In the genomic region with DNA sequence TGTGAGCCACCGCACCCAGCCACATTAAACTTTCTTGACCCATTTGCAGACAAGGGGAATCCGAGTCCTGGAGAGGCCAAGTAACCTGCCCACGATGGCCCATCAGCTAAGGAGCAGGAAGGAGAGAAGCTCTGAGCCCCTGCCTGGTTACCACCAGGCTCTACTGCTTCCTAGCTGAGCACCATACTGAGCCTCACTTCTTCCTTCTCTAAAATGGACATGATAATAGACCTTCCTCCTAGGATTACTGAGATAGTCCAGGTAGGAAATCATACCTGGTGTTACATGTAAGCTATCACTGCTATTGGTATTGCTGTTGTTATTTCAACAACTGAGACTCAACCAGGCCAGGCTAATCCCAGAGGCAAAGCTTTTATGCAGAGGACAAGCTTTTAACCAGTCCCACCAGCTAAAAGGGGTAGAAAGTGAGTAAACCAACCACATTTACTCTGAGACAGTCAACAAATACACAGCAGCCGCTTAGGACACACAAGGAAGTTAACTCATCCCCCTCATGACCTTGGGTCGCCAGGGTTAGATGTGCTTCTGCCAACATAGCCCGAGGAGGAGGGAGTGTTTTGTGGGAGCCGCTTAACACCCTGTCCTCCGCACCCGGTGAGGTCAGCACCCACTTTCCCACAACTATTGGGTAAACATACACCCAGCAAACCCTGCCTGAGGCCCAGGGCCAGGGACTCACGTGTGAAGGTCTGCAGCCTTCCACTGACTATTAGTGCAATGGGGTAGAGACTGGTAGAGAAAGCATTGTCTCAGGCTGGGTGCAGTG, we compare ENCODE assay signal across 1 cellular context.
A peak's percentile ranks its signal among the peaks of the same experiment; 100 is the strongest.
TF ChIP-seq lines count a peak whose summit lies in the region.

No MANE protein-coding gene starts in this region.

TF ChIP-seq in HepG2, 621 proteins besides CTCF, POLR2A, EP300 and RAD21 (continues in another document):
- peak in 1 of 2 experiments; percentile 46; a peak in 1 of 4 replicates for TF ChIP-seq NR2F1 (CRISPR knock-in tag; IDR thresholded peaks at IDR 0.05)
- no peak for TF ChIP-seq ZNF792 (CRISPR knock-in tag; IDR thresholded peaks at IDR 0.05)
- TF ChIP-seq ZNF382 (CRISPR knock-in tag; IDR thresholded peaks at IDR 0.05; ENCODE audit: borderline replicate concordance) = no peak
- TF ChIP-seq, protein P1, sequence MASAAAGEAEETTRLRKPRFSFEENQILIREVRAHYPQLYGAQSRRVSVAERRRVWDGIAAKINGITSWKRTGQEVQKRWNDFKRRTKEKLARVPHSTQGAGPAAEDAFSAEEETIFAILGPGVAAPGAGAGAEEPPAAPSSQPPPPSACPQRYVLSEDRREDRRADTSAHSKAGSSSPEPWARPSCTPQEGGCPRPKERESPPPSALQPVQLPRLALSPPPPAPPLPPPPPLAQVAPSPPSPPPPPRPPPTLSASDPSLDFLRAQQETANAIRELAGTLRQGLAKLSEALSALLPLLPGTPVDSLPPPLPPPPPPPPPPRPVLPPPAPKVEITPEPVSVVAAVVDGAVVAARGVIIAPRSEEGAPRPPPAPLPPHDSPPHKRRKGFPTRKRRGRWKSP (CRISPR knock-in tag; IDR thresholded peaks at IDR 0.05) = 0 out of 2 replicates have a peak, but pooled peaks have one; percentile 26
- TF ChIP-seq, protein P2, sequence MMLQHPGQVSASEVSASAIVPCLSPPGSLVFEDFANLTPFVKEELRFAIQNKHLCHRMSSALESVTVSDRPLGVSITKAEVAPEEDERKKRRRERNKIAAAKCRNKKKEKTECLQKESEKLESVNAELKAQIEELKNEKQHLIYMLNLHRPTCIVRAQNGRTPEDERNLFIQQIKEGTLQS (CRISPR knock-in tag; IDR thresholded peaks at IDR 0.05) = peak; percentile 32; the same call in 1 of the 2 replicates
- TF ChIP-seq RFX5 (IDR thresholded peaks at IDR 0.05; ENCODE audit: low read depth, low read length) = no peak
- 0 out of 2 replicates have a peak, but pooled peaks have one; percentile 20 for TF ChIP-seq RXRB (CRISPR knock-in tag; IDR thresholded peaks at IDR 0.05; ENCODE audit: borderline replicate concordance)
- TF ChIP-seq, protein P3, sequence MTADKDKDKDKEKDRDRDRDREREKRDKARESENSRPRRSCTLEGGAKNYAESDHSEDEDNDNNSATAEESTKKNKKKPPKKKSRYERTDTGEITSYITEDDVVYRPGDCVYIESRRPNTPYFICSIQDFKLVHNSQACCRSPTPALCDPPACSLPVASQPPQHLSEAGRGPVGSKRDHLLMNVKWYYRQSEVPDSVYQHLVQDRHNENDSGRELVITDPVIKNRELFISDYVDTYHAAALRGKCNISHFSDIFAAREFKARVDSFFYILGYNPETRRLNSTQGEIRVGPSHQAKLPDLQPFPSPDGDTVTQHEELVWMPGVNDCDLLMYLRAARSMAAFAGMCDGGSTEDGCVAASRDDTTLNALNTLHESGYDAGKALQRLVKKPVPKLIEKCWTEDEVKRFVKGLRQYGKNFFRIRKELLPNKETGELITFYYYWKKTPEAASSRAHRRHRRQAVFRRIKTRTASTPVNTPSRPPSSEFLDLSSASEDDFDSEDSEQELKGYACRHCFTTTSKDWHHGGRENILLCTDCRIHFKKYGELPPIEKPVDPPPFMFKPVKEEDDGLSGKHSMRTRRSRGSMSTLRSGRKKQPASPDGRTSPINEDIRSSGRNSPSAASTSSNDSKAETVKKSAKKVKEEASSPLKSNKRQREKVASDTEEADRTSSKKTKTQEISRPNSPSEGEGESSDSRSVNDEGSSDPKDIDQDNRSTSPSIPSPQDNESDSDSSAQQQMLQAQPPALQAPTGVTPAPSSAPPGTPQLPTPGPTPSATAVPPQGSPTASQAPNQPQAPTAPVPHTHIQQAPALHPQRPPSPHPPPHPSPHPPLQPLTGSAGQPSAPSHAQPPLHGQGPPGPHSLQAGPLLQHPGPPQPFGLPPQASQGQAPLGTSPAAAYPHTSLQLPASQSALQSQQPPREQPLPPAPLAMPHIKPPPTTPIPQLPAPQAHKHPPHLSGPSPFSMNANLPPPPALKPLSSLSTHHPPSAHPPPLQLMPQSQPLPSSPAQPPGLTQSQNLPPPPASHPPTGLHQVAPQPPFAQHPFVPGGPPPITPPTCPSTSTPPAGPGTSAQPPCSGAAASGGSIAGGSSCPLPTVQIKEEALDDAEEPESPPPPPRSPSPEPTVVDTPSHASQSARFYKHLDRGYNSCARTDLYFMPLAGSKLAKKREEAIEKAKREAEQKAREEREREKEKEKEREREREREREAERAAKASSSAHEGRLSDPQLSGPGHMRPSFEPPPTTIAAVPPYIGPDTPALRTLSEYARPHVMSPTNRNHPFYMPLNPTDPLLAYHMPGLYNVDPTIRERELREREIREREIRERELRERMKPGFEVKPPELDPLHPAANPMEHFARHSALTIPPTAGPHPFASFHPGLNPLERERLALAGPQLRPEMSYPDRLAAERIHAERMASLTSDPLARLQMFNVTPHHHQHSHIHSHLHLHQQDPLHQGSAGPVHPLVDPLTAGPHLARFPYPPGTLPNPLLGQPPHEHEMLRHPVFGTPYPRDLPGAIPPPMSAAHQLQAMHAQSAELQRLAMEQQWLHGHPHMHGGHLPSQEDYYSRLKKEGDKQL (CRISPR knock-in tag; IDR thresholded peaks at IDR 0.05; ENCODE audit: low read depth) = no peak
- peak; percentile 25; the same call in 1 of the 2 replicates for TF ChIP-seq HMG20A (CRISPR knock-in tag; IDR thresholded peaks at IDR 0.05; ENCODE audit: borderline replicate concordance)
- TF ChIP-seq, protein P4, sequence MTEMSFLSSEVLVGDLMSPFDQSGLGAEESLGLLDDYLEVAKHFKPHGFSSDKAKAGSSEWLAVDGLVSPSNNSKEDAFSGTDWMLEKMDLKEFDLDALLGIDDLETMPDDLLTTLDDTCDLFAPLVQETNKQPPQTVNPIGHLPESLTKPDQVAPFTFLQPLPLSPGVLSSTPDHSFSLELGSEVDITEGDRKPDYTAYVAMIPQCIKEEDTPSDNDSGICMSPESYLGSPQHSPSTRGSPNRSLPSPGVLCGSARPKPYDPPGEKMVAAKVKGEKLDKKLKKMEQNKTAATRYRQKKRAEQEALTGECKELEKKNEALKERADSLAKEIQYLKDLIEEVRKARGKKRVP (CRISPR knock-in tag; IDR thresholded peaks at IDR 0.05) = 0 out of 4 replicates have a peak, but pooled peaks of 1 of the 2 experiments have one; percentile 32
- TF ChIP-seq RXRA (CRISPR knock-in tag; IDR thresholded peaks at IDR 0.05) = peak; percentile 21; the same call in 1 of the 2 replicates
- TF ChIP-seq SKI (IDR thresholded peaks at IDR 0.05; ENCODE audit: partially characterized antibody) = peak; percentile 31
- TF ChIP-seq NFIC (IDR thresholded peaks at IDR 0.05; ENCODE audit: low read length) = no peak
- TF ChIP-seq SOX5 (CRISPR knock-in tag; IDR thresholded peaks at IDR 0.05; ENCODE audit: borderline replicate concordance) = peak; percentile 24; the same call in 1 of the 2 replicates
- TF ChIP-seq FOSL2 (CRISPR knock-in tag; IDR thresholded peaks at IDR 0.05) = peak; percentile 47
- 0 out of 2 replicates have a peak, but pooled peaks have one; percentile 3 for TF ChIP-seq NR2C2 (CRISPR knock-in tag; IDR thresholded peaks at IDR 0.05; ENCODE audit: borderline replicate concordance)
- TF ChIP-seq, protein P5, sequence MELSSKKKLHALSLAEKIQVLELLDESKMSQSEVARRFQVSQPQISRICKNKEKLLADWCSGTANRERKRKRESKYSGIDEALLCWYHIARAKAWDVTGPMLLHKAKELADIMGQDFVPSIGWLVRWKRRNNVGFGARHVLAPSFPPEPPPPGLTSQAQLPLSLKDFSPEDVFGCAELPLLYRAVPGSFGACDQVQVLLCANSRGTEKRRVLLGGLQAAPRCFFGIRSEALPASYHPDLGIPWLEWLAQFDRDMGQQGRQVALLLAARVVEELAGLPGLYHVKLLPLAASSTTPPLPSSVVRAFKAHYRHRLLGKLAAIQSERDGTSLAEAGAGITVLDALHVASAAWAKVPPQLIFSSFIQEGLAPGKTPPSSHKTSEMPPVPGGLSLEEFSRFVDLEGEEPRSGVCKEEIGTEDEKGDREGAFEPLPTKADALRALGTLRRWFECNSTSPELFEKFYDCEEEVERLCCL (CRISPR knock-in tag; IDR thresholded peaks at IDR 0.05; ENCODE audit: borderline replicate concordance) = no peak
- no peak for TF ChIP-seq TEAD3 (CRISPR knock-in tag; optimal IDR thresholded peaks at IDR 0.05; ENCODE audit: borderline replicate concordance)
- TF ChIP-seq ELF3 (CRISPR knock-in tag; IDR thresholded peaks at IDR 0.05) = peak; percentile 85
- no peak for TF ChIP-seq FOXA1 (IDR thresholded peaks at IDR 0.05)
- TF ChIP-seq FOXA1 (CRISPR knock-in tag; IDR thresholded peaks at IDR 0.05) = peak; percentile 26; the same call in 1 of the 2 replicates
- peak; percentile 84 for TF ChIP-seq BHLHE40 (IDR thresholded peaks at IDR 0.05; ENCODE audit: low read length)
- 0 out of 4 replicates have a peak, but pooled peaks of 1 of the 2 experiments have one; percentile 26 for TF ChIP-seq KLF16 (CRISPR knock-in tag; IDR thresholded peaks at IDR 0.05)
- TF ChIP-seq ZBTB3 (CRISPR knock-in tag; IDR thresholded peaks at IDR 0.05; ENCODE audit: borderline replicate concordance, low read depth) = no peak
- TF ChIP-seq MED1 (CRISPR knock-in tag; IDR thresholded peaks at IDR 0.05) = peak; percentile 16; the same call in 1 of the 2 replicates
- no peak for TF ChIP-seq SOX13 (IDR thresholded peaks at IDR 0.05)
- TF ChIP-seq SOX13 (CRISPR knock-in tag; conservative IDR thresholded peaks at IDR 0.05 in 1 of 2, IDR thresholded peaks at IDR 0.05 in 1 of 2) = peak in 1 of 2 experiments; percentile 54; a peak in 1 of 4 replicates
- TF ChIP-seq, protein P6, sequence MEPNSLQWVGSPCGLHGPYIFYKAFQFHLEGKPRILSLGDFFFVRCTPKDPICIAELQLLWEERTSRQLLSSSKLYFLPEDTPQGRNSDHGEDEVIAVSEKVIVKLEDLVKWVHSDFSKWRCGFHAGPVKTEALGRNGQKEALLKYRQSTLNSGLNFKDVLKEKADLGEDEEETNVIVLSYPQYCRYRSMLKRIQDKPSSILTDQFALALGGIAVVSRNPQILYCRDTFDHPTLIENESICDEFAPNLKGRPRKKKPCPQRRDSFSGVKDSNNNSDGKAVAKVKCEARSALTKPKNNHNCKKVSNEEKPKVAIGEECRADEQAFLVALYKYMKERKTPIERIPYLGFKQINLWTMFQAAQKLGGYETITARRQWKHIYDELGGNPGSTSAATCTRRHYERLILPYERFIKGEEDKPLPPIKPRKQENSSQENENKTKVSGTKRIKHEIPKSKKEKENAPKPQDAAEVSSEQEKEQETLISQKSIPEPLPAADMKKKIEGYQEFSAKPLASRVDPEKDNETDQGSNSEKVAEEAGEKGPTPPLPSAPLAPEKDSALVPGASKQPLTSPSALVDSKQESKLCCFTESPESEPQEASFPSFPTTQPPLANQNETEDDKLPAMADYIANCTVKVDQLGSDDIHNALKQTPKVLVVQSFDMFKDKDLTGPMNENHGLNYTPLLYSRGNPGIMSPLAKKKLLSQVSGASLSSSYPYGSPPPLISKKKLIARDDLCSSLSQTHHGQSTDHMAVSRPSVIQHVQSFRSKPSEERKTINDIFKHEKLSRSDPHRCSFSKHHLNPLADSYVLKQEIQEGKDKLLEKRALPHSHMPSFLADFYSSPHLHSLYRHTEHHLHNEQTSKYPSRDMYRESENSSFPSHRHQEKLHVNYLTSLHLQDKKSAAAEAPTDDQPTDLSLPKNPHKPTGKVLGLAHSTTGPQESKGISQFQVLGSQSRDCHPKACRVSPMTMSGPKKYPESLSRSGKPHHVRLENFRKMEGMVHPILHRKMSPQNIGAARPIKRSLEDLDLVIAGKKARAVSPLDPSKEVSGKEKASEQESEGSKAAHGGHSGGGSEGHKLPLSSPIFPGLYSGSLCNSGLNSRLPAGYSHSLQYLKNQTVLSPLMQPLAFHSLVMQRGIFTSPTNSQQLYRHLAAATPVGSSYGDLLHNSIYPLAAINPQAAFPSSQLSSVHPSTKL (CRISPR knock-in tag; IDR thresholded peaks at IDR 0.05) = peak; percentile 59
- no peak for TF ChIP-seq SMYD3 (CRISPR knock-in tag; IDR thresholded peaks at IDR 0.05)
- TF ChIP-seq SAP130 (CRISPR knock-in tag; IDR thresholded peaks at IDR 0.05; ENCODE audit: low read depth) = peak; percentile 46; the same call in 1 of the 2 replicates
- TF ChIP-seq, protein P7, sequence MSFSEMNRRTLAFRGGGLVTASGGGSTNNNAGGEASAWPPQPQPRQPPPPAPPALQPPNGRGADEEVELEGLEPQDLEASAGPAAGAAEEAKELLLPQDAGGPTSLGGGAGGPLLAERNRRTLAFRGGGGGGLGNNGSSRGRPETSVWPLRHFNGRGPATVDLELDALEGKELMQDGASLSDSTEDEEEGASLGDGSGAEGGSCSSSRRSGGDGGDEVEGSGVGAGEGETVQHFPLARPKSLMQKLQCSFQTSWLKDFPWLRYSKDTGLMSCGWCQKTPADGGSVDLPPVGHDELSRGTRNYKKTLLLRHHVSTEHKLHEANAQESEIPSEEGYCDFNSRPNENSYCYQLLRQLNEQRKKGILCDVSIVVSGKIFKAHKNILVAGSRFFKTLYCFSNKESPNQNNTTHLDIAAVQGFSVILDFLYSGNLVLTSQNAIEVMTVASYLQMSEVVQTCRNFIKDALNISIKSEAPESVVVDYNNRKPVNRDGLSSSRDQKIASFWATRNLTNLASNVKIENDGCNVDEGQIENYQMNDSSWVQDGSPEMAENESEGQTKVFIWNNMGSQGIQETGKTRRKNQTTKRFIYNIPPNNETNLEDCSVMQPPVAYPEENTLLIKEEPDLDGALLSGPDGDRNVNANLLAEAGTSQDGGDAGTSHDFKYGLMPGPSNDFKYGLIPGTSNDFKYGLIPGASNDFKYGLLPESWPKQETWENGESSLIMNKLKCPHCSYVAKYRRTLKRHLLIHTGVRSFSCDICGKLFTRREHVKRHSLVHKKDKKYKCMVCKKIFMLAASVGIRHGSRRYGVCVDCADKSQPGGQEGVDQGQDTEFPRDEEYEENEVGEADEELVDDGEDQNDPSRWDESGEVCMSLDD (CRISPR knock-in tag; IDR thresholded peaks at IDR 0.05; ENCODE audit: borderline replicate concordance) = peak; percentile 80; the same call in 1 of the 2 replicates
- peak; percentile 49; the same call in 1 of the 2 replicates for TF ChIP-seq SALL1 (CRISPR knock-in tag; IDR thresholded peaks at IDR 0.05)
- no peak for TF ChIP-seq NFYC (CRISPR knock-in tag; IDR thresholded peaks at IDR 0.05)
- peak; percentile 75 for TF ChIP-seq ZNF629 (CRISPR knock-in tag; conservative IDR thresholded peaks at IDR 0.05)
- peak; percentile 61 for TF ChIP-seq RARA (CRISPR knock-in tag; IDR thresholded peaks at IDR 0.05)
- no peak for TF ChIP-seq NAIF1 (CRISPR knock-in tag; IDR thresholded peaks at IDR 0.05; ENCODE audit: borderline replicate concordance)
- TF ChIP-seq HES4 (CRISPR knock-in tag; IDR thresholded peaks at IDR 0.05; ENCODE audit: borderline replicate concordance) = no peak
- TF ChIP-seq NR2F6 (IDR thresholded peaks at IDR 0.05) = peak; percentile 49
- TF ChIP-seq NR2F6 (CRISPR knock-in tag; IDR thresholded peaks at IDR 0.05) = no peak
